22 cellular contexts compared by ENCODE assay signal in the genomic region with DNA sequence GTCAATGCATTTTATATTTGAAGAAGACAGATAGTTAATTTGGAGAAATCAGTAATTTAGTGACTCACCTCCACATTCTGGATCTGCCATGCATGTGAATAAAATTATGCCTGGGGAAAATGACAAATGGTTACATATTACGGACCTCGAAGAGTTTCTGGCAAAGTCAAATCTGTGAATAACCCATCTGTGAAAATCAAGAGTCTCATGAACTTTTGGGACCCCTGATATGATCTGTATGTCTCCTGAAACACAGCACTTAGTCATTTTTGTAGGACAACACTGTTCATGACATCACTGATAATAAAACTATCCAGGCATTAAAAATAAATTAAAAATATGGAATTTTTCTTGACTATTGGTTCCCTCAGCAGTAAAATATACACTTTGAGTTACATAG.
"Had no signal": no experiment of that assay in that cellular context is flagged by ENCODE, and none has a peak within 500 bp of the region (broad histone marks: within the 10 kb centered on the region; RNA-seq: fewer than 3 reads in every experiment).

No MANE protein-coding gene starts in this region.

- H3K27me3 ChIP-seq: colonic mucosa, esophagus squamous epithelium, gastroesophageal sphincter, neutrophil, spleen, stomach, transverse colon had no signal

- FAIRE-seq: kidney had no signal

- H3K4me1 ChIP-seq: colonic mucosa, psoas muscle had no signal

- H3K27ac Mint-ChIP-seq: naive thymus-derived CD8-positive, alpha-beta T cell had no signal

- H3K9me3 ChIP-seq: colonic mucosa, esophagus squamous epithelium, mucosa of descending colon, neutrophil, psoas muscle, stomach, thoracic aorta, transverse colon had no signal

- H3K36me3 ChIP-seq: colonic mucosa, esophagus squamous epithelium, gastroesophageal sphincter, neutrophil, spleen, stomach, thoracic aorta, transverse colon had no signal

- ATAC-seq: gastroesophageal sphincter; left colon; left ventricle myocardium superior; mucosa of descending colon; naive thymus-derived CD8-positive, alpha-beta T cell; psoas muscle; sciatic nerve had no signal

- H3K4me3 Mint-ChIP-seq: naive thymus-derived CD8-positive, alpha-beta T cell had no signal

- H3K36me3 Mint-ChIP-seq: naive thymus-derived CD8-positive, alpha-beta T cell had no signal

- H3K4me3 ChIP-seq: colonic mucosa, esophagus squamous epithelium, gastroesophageal sphincter, mucosa of descending colon, psoas muscle, spleen, stomach, thoracic aorta, transverse colon had no signal

- DNase-seq: colonic mucosa; dermis blood vessel endothelial cell; esophagus squamous epithelium; kidney; left colon; left ventricle myocardium superior; mucosa of descending colon; naive thymus-derived CD8-positive, alpha-beta T cell; psoas muscle; retina; spleen; stimulated activated CD4-positive, alpha-beta T cell treated with anti-CD3 and anti-CD28 coated beads, Interleukin-15, amount 100 ng/mL, for 24 hours; stimulated activated CD4-positive, alpha-beta T cell treated with anti-CD3 and anti-CD28 coated beads, Interleukin-1b, Interleukin-23, amount 100 ng/mL, for 48 hours; stimulated activated CD4-positive, alpha-beta T cell treated with anti-CD3 and anti-CD28 coated beads, Interleukin-4, amount 100 ng/mL, for 24 hours; stimulated activated naive CD4-positive, alpha-beta T cell; stomach; substantia nigra; transverse colon had no signal
